14 cellular contexts compared by ENCODE assay signal in the genomic region with DNA sequence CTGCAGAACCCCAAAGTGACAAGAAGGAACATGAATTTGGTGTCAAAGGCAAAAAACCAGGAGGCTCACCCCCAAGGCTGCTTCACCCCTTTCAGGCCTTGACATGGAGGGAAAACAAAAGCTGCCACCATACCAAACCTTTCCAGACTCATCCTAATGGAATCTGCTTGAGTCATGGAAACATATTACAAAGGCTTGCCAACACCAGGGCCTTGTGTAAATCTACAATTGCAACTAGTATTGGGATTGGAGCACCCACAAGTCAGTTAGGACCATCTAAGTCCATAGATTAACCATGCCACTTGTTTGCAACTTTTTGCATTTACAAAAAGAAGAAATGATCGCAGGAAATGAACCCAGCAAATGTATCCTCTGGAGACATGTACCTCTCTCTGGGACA.
DNase-seq lines count a peak whose midpoint lies in the region; ATAC-seq and TF ChIP-seq lines count a peak whose summit lies in the region.
"Had no signal": no experiment of that assay in that cellular context is flagged by ENCODE, and none has a peak within 500 bp of the region (broad histone marks: within the 10 kb centered on the region; RNA-seq: fewer than 3 reads in every experiment).

No MANE protein-coding gene starts in this region.

- POLR2A ChIA-PET in WTC11 (lab: Charles Lee) = no interaction called here

- peak overlapping the region; percentile 88 for H3K27ac Mint-ChIP-seq in neural progenitor cell
- H3K27ac Mint-ChIP-seq in WTC11 = no peak overlapping the region
- H3K27ac Mint-ChIP-seq: activated B cell treated with CpG ODN at 0.5 μM for 24 hours; activated naive CD4-positive, alpha-beta T cell treated with anti-CD3 and anti-CD28 coated beads, Interleukin-2, amount 50 U/mL, for 72 hours had no signal

- H4K20me1 ChIP-seq in neural progenitor cell (ENCODE audit: low read depth) = no peaks in the 10 kb centered on the region

- H3K4me1 Mint-ChIP-seq in neural progenitor cell (peaks cover 37% of the 10 kb centered on the region), WTC11 (peaks cover 24% of the 10 kb centered on the region)
- H3K4me1 Mint-ChIP-seq: activated B cell treated with CpG ODN at 0.5 μM for 24 hours had no signal

- H3K27me3 ChIP-seq in colonic mucosa = no peaks in the 10 kb centered on the region
- no peaks in the 10 kb centered on the region for H3K27me3 ChIP-seq in neural progenitor cell

- H3K9me3 Mint-ChIP-seq in neural progenitor cell (peaks cover 3% of the 10 kb centered on the region), WTC11 (peaks cover 3% of the 10 kb centered on the region; the same call in 1 of the 2 replicates)
- H3K9me3 Mint-ChIP-seq: activated naive CD4-positive, alpha-beta T cell treated with anti-CD3 and anti-CD28 coated beads, Interleukin-2, amount 50 U/mL, for 72 hours had no signal

- CTCF ChIA-PET in WTC11 (lab: Charles Lee) = interaction anchor here (1.1 kb wide), 1 partner anchor 810 kb away, joined by 3 read pairs; no protein-coding TSS in a partner anchor

- DNase-seq in AG10803 (ENCODE audit: low read depth) = peak; percentile 92
- peak; percentile 62 for DNase-seq in LoVo (ENCODE audit: low spot score)
- DNase-seq in colonic mucosa = no peak
- no peak for DNase-seq in neural progenitor cell (ENCODE audit: low spot score)
- no peak for DNase-seq in middle frontal gyrus (ENCODE audit: extremely low spot score, low spot score)
- DNase-seq in activated CD4-positive, CD25-positive, alpha-beta regulatory T cell (lab: John Stamatoyannopoulos, UW) = no peak
- no peak for DNase-seq in WTC11 (ENCODE audit: low spot score)
- DNase-seq: activated B cell treated with CpG ODN at 0.5 μM for 24 hours, DMS79, heart right ventricle, NCI-H82 had no signal

- H3K9ac ChIP-seq in colonic mucosa (ENCODE audit: low read depth in 2 of 2, low read length in 2 of 2) (no peak overlapping the region), neural progenitor cell (no peak overlapping the region)

- no peaks in the 10 kb centered on the region for H3K4me1 ChIP-seq in colonic mucosa
- H3K4me1 ChIP-seq in neural progenitor cell = peaks cover 48% of the 10 kb centered on the region
- H3K4me1 ChIP-seq: heart right ventricle had no signal

- H3K4me3 ChIP-seq in AG10803 (ENCODE audit: low read length) = no peak overlapping the region
- no peak overlapping the region for H3K4me3 ChIP-seq in colonic mucosa
- H3K4me3 ChIP-seq in neural progenitor cell = no peak overlapping the region
- H3K4me3 ChIP-seq: heart right ventricle had no signal

- no peak overlapping the region for H2AFZ ChIP-seq in neural progenitor cell (replicated peaks)

- H3K36me3 Mint-ChIP-seq in neural progenitor cell (no peaks in the 10 kb centered on the region), WTC11 (no peaks in the 10 kb centered on the region)
- H3K36me3 Mint-ChIP-seq: activated naive CD4-positive, alpha-beta T cell treated with anti-CD3 and anti-CD28 coated beads, Interleukin-2, amount 50 U/mL, for 72 hours had no signal

- H3K4me3 Mint-ChIP-seq in neural progenitor cell (no peak overlapping the region), WTC11 (no peak overlapping the region)
- H3K4me3 Mint-ChIP-seq: activated B cell treated with CpG ODN at 0.5 μM for 24 hours, nephron had no signal

- ATAC-seq in HG02938 (IDR thresholded peaks at IDR 0.05; ENCODE audit: unreplicated experiment) = no peak
- no peak for ATAC-seq in WTC11
- ATAC-seq: activated naive CD4-positive, alpha-beta T cell treated with anti-CD3 and anti-CD28 coated beads, Interleukin-2, amount 50 U/mL, for 72 hours; heart right ventricle had no signal

- intact Hi-C loops in colonic mucosa (cut with DNase I) = no loop called here

- H3K27me3 Mint-ChIP-seq in neural progenitor cell (ENCODE audit: insufficient read depth, low read depth) (peaks cover 5% of the 10 kb centered on the region), WTC11 (ENCODE audit: low read depth) (no peaks in the 10 kb centered on the region)

- no peaks in the 10 kb centered on the region for H3K79me2 ChIP-seq in neural progenitor cell (ENCODE audit: low read depth)

- H3K4me2 ChIP-seq in neural progenitor cell = no peak overlapping the region

- H3K27ac ChIP-seq in colonic mucosa (peak overlapping the region; percentile 25), neural progenitor cell (no peak overlapping the region)
- H3K27ac ChIP-seq: heart right ventricle had no signal

- peaks cover 20% of the 10 kb centered on the region for H3F3A ChIP-seq in neural progenitor cell (ENCODE audit: low read depth)

- no peaks in the 10 kb centered on the region for H3K9me3 ChIP-seq in colonic mucosa
- no peaks in the 10 kb centered on the region for H3K9me3 ChIP-seq in neural progenitor cell (ENCODE audit: low read depth)

- no peak for TF ChIP-seq CTCF in AG10803 (conservative IDR thresholded peaks at IDR 0.05; ENCODE audit: low read length)
- TF ChIP-seq CTCF in colonic mucosa (IDR thresholded peaks at IDR 0.05) = no peak
- TF ChIP-seq CTCF in neural progenitor cell (IDR thresholded peaks at IDR 0.05) = no peak
- no peak for TF ChIP-seq CTCF in WTC11 (IDR thresholded peaks at IDR 0.05)

- H3K36me3 ChIP-seq in colonic mucosa = no peaks in the 10 kb centered on the region
- no peaks in the 10 kb centered on the region for H3K36me3 ChIP-seq in neural progenitor cell
- H3K36me3 ChIP-seq: heart right ventricle had no signal

TF ChIP-seq in WTC11, 78 proteins besides CTCF, POLR2A, EP300 and RAD21:
- TF ChIP-seq GABPB1 (CRISPR knock-in tag; IDR thresholded peaks at IDR 0.05) (no peak), ESRRA (CRISPR knock-in tag; IDR thresholded peaks at IDR 0.05; ENCODE audit: borderline replicate concordance) (no peak)

Comparison
In these comparisons a context has a peak if more than half of its experiments do, and no peak if none do; other contexts are left out.
1. DNase-seq: peak in AG10803 (single experiment) and LoVo (single experiment); none in colonic mucosa (single experiment), neural progenitor cell (single experiment), middle frontal gyrus (single experiment), activated CD4-positive, CD25-positive, alpha-beta regulatory T cell (0 of 4) and WTC11 (single experiment).